8 cellular contexts compared by ENCODE assay signal in genomic region chr10:3469639-3470020, GRCh38.
DNase-seq lines count a peak whose midpoint lies in the region; ATAC-seq, FAIRE-seq and TF ChIP-seq lines count a peak whose summit lies in the region.

No MANE protein-coding gene starts in this region.

- H2AFZ ChIP-seq in HepG2 (ENCODE audit: low read length) (no peak overlapping the region), neuron (ENCODE audit: low read depth, low read length) (peak overlapping the region; percentile 2)

- H3K36me3 ChIP-seq in liver (ENCODE audit: control insufficient read depth in 4 of 4, insufficient read depth in 3 of 4, low read depth in 1 of 4, low read length in 3 of 4) (no peaks in the 10 kb centered on the region), HepG2 (replicated peaks in 1 of 2; ENCODE audit: control insufficient read depth in 1 of 2, insufficient read depth in 2 of 2, low read length in 2 of 2) (no peaks in the 10 kb centered on the region), duodenal mucosa (ENCODE audit: control insufficient read depth in 1 of 2, insufficient read depth in 2 of 2, low read length in 2 of 2) (no peaks in the 10 kb centered on the region), neuron (ENCODE audit: insufficient read depth, low read length) (no peaks in the 10 kb centered on the region)

- in situ Hi-C loops in HepG2 (cut with HindIII; ENCODE audit: extremely low pct_ligation_motif_present, low pct_unique_long_range_greater_than_20kb): no loop called here

- no peaks in the 10 kb centered on the region for H3K79me2 ChIP-seq in HepG2 (ENCODE audit: insufficient read depth, low read length)

- FAIRE-seq in HepG2 (lab: Jason Lieb, UNC): no peak

- POLR2A ChIA-PET in HepG2 (lab: Yijun Ruan, JAX): no interaction called here

- peaks cover 0 to 2% (median 0%) of the 10 kb centered on the region in 4 donors for H3K27me3 ChIP-seq in liver (ENCODE audit: control insufficient read depth in 4 of 4, insufficient read depth in 4 of 4, low read length in 3 of 4)
- peaks cover 0 to 25% of the 10 kb centered on the region in 2 experiments; a peak in 2 of 5 replicates for H3K27me3 ChIP-seq in HepG2 (ENCODE audit: control insufficient read depth in 1 of 2, insufficient read depth in 2 of 2, low read length in 2 of 2)
- H3K27me3 ChIP-seq in duodenal mucosa (ENCODE audit: control insufficient read depth in 1 of 2, insufficient read depth in 2 of 2, low read length in 2 of 2): no peaks in the 10 kb centered on the region
- H3K27me3 ChIP-seq in neuron (ENCODE audit: insufficient read depth, low read length): no peaks in the 10 kb centered on the region

- H3K4me1 ChIP-seq in liver (ENCODE audit: control insufficient read depth in 4 of 4, insufficient read depth in 4 of 4, low read length in 3 of 4) (peaks cover 0 to 15% (median 0%) of the 10 kb centered on the region in 4 donors), HepG2 (ENCODE audit: insufficient read depth, low read length) (peaks cover 12% of the 10 kb centered on the region), duodenal mucosa (ENCODE audit: control insufficient read depth in 1 of 2, insufficient read depth in 2 of 2, low read length in 2 of 2) (peaks cover 25 to 28% of the 10 kb centered on the region in 2 donors), neuron (ENCODE audit: insufficient read depth, low read length) (peaks cover 8% of the 10 kb centered on the region)

- CTCF ChIA-PET in HepG2 (lab: Yijun Ruan, JAX; ENCODE audit: low intra/inter-chr PET ratio, low total read pairs): no interaction called here

- TF ChIP-seq EP300 in HepG2 (IDR thresholded peaks at IDR 0.05; ENCODE audit: low read depth in 2 of 2, low read length in 2 of 2) (no peak), HepG2 (CRISPR knock-in tag; IDR thresholded peaks at IDR 0.05; ENCODE audit: borderline replicate concordance) (no peak)

- WGBS in liver: 82% methylated on average over 2 of the region's 2 CpGs
- WGBS in HepG2 (ENCODE audit: low lambda C conversion rate): 0% methylated on average over 2 of the region's 2 CpGs

- H4K20me1 ChIP-seq in HepG2 (ENCODE audit: insufficient read depth, low read length): no peaks in the 10 kb centered on the region

- H3K4me2 ChIP-seq in HepG2 (ENCODE audit: low read depth, low read length): no peak overlapping the region

- no peak for TF ChIP-seq POLR2A in HepG2 (IDR thresholded peaks at IDR 0.05; ENCODE audit: insufficient read depth in 1 of 2, low read depth in 2 of 2, low read length in 2 of 2)

- no peak for ATAC-seq in HepG2
- ATAC-seq in HG02642 (IDR thresholded peaks at IDR 0.05; ENCODE audit: poor library complexity, unreplicated experiment): no peak

- no peak overlapping the region for H3K4me3 ChIP-seq in liver (ENCODE audit: low read depth in 1 of 3, low read length in 3 of 3)
- no peak overlapping the region for H3K4me3 ChIP-seq in HepG2 (replicated peaks in 1 of 3; ENCODE audit: insufficient read depth in 1 of 3, low read depth in 2 of 3, low read length in 3 of 3)
- H3K4me3 ChIP-seq in duodenal mucosa (ENCODE audit: low read depth in 1 of 2, low read length in 2 of 2): no peak overlapping the region
- H3K4me3 ChIP-seq in neuron (ENCODE audit: low read length): no peak overlapping the region

- intact Hi-C loops in HepG2 (cut with micrococcal nuclease; ENCODE audit: unreplicated experiment): no loop called here

- BruUV-seq in HepG2 (replicated peaks; lab: Mats Ljungman, UMichigan): no TSS peak

- DNase-seq in HepG2 (ENCODE audit: low spot score) (no peak), EL (no peak), NCI-H1092 (lab: John Stamatoyannopoulos, UW) (no peak)
- no peak for DNase-seq in stimulated activated naive CD4-positive, alpha-beta T cell treated with Interleukin-2 at 50 U/mL for 16 hours (lab: John Stamatoyannopoulos, UW)

- TF ChIP-seq CTCF in liver (IDR thresholded peaks at IDR 0.05; ENCODE audit: low read depth, low read length, missing input control): no peak
- TF ChIP-seq CTCF in HepG2 (CRISPR knock-in tag; IDR thresholded peaks at IDR 0.05): no peak

- no peak overlapping the region for H3K9ac ChIP-seq in liver (ENCODE audit: low read depth in 1 of 2, low read length in 2 of 2)
- no peak overlapping the region for H3K9ac ChIP-seq in HepG2 (ENCODE audit: insufficient read depth, low read depth, low read length)
- no peak overlapping the region for H3K9ac ChIP-seq in duodenal mucosa (ENCODE audit: low read depth in 1 of 2, low read length in 2 of 2)

- H3K9me3 ChIP-seq in liver (ENCODE audit: control insufficient read depth in 4 of 4, low read length in 3 of 4) (no peaks in the 10 kb centered on the region), HepG2 (ENCODE audit: low read length) (no peaks in the 10 kb centered on the region), duodenal mucosa (ENCODE audit: control insufficient read depth in 1 of 2, low read length in 2 of 2) (no peaks in the 10 kb centered on the region), neuron (ENCODE audit: low read length) (no peaks in the 10 kb centered on the region)

- H3K27ac ChIP-seq in liver (ENCODE audit: low read depth in 1 of 2, low read length in 2 of 2) (peak overlapping the region; percentile 48 to 76), HepG2 (ENCODE audit: extremely low read length, insufficient read depth, low read length) (no peak overlapping the region), duodenal mucosa (ENCODE audit: low read depth, low read length) (peak overlapping the region; percentile 70)

- TF ChIP-seq RAD21 in liver (IDR thresholded peaks at IDR 0.05) (no peak), HepG2 (CRISPR knock-in tag; IDR thresholded peaks at IDR 0.05) (no peak)

TF ChIP-seq in liver, 16 proteins besides CTCF, POLR2A, EP300 and RAD21 (continues in another document):
- no peak for TF ChIP-seq JUND (IDR thresholded peaks at IDR 0.05)
- TF ChIP-seq NR2F2 (IDR thresholded peaks at IDR 0.05): no peak
- no peak for TF ChIP-seq MAX (IDR thresholded peaks at IDR 0.05)
- no peak for TF ChIP-seq HNF4A (conservative IDR thresholded peaks at IDR 0.05)
- no peak for TF ChIP-seq REST (IDR thresholded peaks at IDR 0.05)
- no peak for TF ChIP-seq EGR1 (IDR thresholded peaks at IDR 0.05; ENCODE audit: low read depth in 2 of 2)

TF ChIP-seq in HepG2, 621 proteins besides CTCF, POLR2A, EP300 and RAD21 (continues in another document):
- TF ChIP-seq NFIC (IDR thresholded peaks at IDR 0.05; ENCODE audit: low read length) (no peak), FOSL1 (CRISPR knock-in tag; IDR thresholded peaks at IDR 0.05; ENCODE audit: borderline replicate concordance) (no peak), KLF15 (CRISPR knock-in tag; IDR thresholded peaks at IDR 0.05; ENCODE audit: borderline replicate concordance) (no peak), MXD4 (CRISPR knock-in tag; IDR thresholded peaks at IDR 0.05) (no peak), YEATS4 (CRISPR knock-in tag; IDR thresholded peaks at IDR 0.05; ENCODE audit: borderline replicate concordance) (no peak), DNMT3B (CRISPR knock-in tag; conservative IDR thresholded peaks at IDR 0.05) (no peak), PCBP2 (optimal IDR thresholded peaks at IDR 0.05; ENCODE audit: low read depth, low read length, poor library complexity, severe bottlenecking) (no peak), TAF15 (IDR thresholded peaks at IDR 0.05; ENCODE audit: low read depth, low read length, poor library complexity, severe bottlenecking) (no peak), NFKB2 (CRISPR knock-in tag; IDR thresholded peaks at IDR 0.05; ENCODE audit: borderline replicate concordance) (no peak), FOXP1 (IDR thresholded peaks at IDR 0.05) (no peak), FOXP1 (CRISPR knock-in tag; IDR thresholded peaks at IDR 0.05) (no peak), SYNCRIP (IDR thresholded peaks at IDR 0.05; ENCODE audit: insufficient read depth, low read depth, low read length) (no peak), ZNF710 (CRISPR knock-in tag; IDR thresholded peaks at IDR 0.05; ENCODE audit: borderline replicate concordance) (no peak), IRX3 (CRISPR knock-in tag; IDR thresholded peaks at IDR 0.05; ENCODE audit: borderline replicate concordance, low read depth) (no peak)
